Comparison of ENCODE assay signal across 1 cellular context in genomic region chr3:39065197-39065596, GRCh38.
TF ChIP-seq lines count a peak whose summit lies in the region.

No MANE protein-coding gene starts in this region.

TF ChIP-seq in GM23338, 12 proteins besides CTCF, POLR2A, EP300 and RAD21 (continued from another document):
- TF ChIP-seq ZNF462 (CRISPR knock-in tag; IDR thresholded peaks at IDR 0.05): no peak
- no peak for TF ChIP-seq STAT1 (IDR thresholded peaks at IDR 0.05; ENCODE audit: unreplicated experiment)
